In the genomic region with DNA sequence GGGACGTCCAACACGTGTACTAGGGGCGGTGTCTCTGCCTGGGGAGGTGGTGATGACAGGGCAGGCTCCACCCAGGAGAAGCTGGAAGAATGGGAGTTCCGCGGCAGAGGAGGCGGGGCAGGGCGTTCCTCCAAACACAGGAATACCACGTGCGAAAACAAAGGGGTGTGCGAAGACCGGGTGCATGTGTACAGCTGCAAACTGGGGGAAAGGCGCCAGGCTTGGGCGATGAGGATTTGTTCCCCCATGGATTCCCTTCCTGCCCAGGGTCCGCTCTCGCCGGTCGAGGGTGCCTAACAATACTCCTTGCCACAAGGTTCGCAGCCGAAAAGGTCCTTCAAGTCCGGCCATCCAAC, we compare ENCODE assay signal across 8 cellular contexts. TPM values are rescaled to one million over a fixed set of nuclear protein-coding genes. Genes with fewer than 3 reads are reported as not detected.
DNase-seq lines count a peak whose midpoint lies in the region; ATAC-seq and TF ChIP-seq lines count a peak whose summit lies in the region.

No MANE protein-coding gene starts in this region.

- peak overlapping the region in 8 of 10 donors; percentile 35 to 80 (median 72) for H3K27ac ChIP-seq in heart right ventricle
- peak overlapping the region; percentile 69 to 70 for H3K27ac ChIP-seq in uterus

- intact Hi-C loops in heart right ventricle (cut with DNase I) (loop anchor here in 5 of 10 donors (1.0 to 5.0 kb wide), 6 partner anchors 30 to 147 kb away; a partner anchor contains a TSS), posterior cingulate gyrus (cut with DNase I) (loop anchor here (2.0 to 5.0 kb wide), 2 partner anchors 30 to 382 kb away; a partner anchor contains a TSS), uterus (cut with DNase I; ENCODE audit: low total_unique reads) (loop anchor here (10.0 kb wide), 1 partner anchor 54 kb away; a partner anchor contains a TSS)

- H3K9me3 ChIP-seq in heart right ventricle (no peaks in the 10 kb centered on the region), uterus (no peaks in the 10 kb centered on the region)

- peak overlapping the region; percentile 69 to 99 (median 82) for H3K4me3 ChIP-seq in heart right ventricle
- peak overlapping the region; percentile 75 to 94 for H3K4me3 ChIP-seq in uterus

- no peak for TF ChIP-seq CTCF in heart right ventricle (IDR thresholded peaks at IDR 0.05)
- TF ChIP-seq CTCF in uterus (IDR thresholded peaks at IDR 0.05) = no peak

- DNase-seq in COLO668 (lab: John Stamatoyannopoulos, UW; ENCODE audit: unreplicated experiment) (peak; percentile 79), M059J (ENCODE audit: low read depth) (peak; percentile 83), SIG-M5 treated with dmso at 0.1 percent for 504 hours (lab: John Stamatoyannopoulos, UW; ENCODE audit: unreplicated experiment) (peak; percentile 83), heart right ventricle (peak; percentile 81 to 88), posterior cingulate gyrus (peak; percentile 24 to 93 (median 50)), uterus (peak; percentile 82)
- DNase-seq in activated naive CD8-positive, alpha-beta T cell treated with anti-CD3 and anti-CD28 coated beads, Interleukin-2, amount 50 U/mL, for 16 hours (ENCODE audit: low read depth, low spot score) = peak; percentile 11

- peak; percentile 4 for ATAC-seq in GM21786 (IDR thresholded peaks at IDR 0.05; ENCODE audit: unreplicated experiment)
- peak; percentile 78 to 92 (median 86) for ATAC-seq in heart right ventricle

- H3K36me3 ChIP-seq in heart right ventricle (peaks cover 0 to 18% (median 0%) of the 10 kb centered on the region in 9 donors), uterus (no peaks in the 10 kb centered on the region)

- peaks cover 0 to 55% (median 15%) of the 10 kb centered on the region in 9 donors for H3K4me1 ChIP-seq in heart right ventricle
- H3K4me1 ChIP-seq in uterus = no peaks in the 10 kb centered on the region

- H3K27me3 ChIP-seq in heart right ventricle (no peaks in the 10 kb centered on the region), uterus (no peaks in the 10 kb centered on the region)

- WGBS in heart right ventricle, 2 donors = 0% methylated on average over 20 of the region's 20 CpGs

- no peak for TF ChIP-seq POLR2A in uterus (IDR thresholded peaks at IDR 0.05)

RNA-seq across cellular contexts. Expression of a gene that starts 0.5 kb away (rescaled TPM):
- total RNA-seq in M059J (2014; rRNA removed; shearing (Covaris generic)) = 2.4 and 7.5 TPM in 2 replicates
- total RNA-seq in heart right ventricle (1 to 10 TPM; 3.7 to 8.1 (median 5.9) TPM), uterus (10 to 100 TPM in 1 of 4 donors, 1 to 10 TPM in 2, under 1 TPM in 1; 0.59 to 30.0 (median 5.3) TPM)
- 1 to 10 TPM; 4.1 to 4.2 TPM for polyA plus RNA-seq in heart right ventricle

RNA-seq across cellular contexts. Expression of a gene that starts 53.8 kb away (rescaled TPM):
- 20.1 and 20.4 TPM in 2 replicates for total RNA-seq in M059J (2014; rRNA removed; shearing (Covaris generic))
- 10 to 100 TPM; 10.4 to 16.0 (median 13.9) TPM for total RNA-seq in heart right ventricle
- 10 to 100 TPM; 16.7 to 18.4 TPM for polyA plus RNA-seq in heart right ventricle
- total RNA-seq in uterus = 10 to 100 TPM; 14.4 to 54.3 (median 39.3) TPM

RNA-seq across cellular contexts. Expression of a gene that starts 57.7 kb away (rescaled TPM):
- total RNA-seq in M059J (2014; rRNA removed; shearing (Covaris generic)) = 3.4 and 7.4 TPM in 2 replicates
- total RNA-seq in heart right ventricle = 1 to 10 TPM in 9 of 10 donors, under 1 TPM in 1; 0.96 to 6.6 (median 2.1) TPM
- polyA plus RNA-seq in heart right ventricle = 1 to 10 TPM; 2.3 to 8.0 TPM
- total RNA-seq in uterus = 10 to 100 TPM in 1 of 4 donors, 1 to 10 TPM in 3; 3.1 to 10.5 (median 7.4) TPM

Comparison
In these comparisons a context has a peak if more than half of its experiments do, and no peak if none do; other contexts are left out.
1. Peak in every context shown above with its lines: DNase-seq, ATAC-seq, H3K4me3 ChIP-seq and H3K27ac ChIP-seq.
2. DNase-seq: peak in every context shown above with its lines; median percentile 84 in heart right ventricle; 83 in M059J; 83 in SIG-M5 treated with dmso at 0.1 percent for 504 hours; 82 in uterus; 79 in COLO668; 50 in posterior cingulate gyrus; 11 in activated naive CD8-positive, alpha-beta T cell treated with anti-CD3 and anti-CD28 coated beads, Interleukin-2, amount 50 U/mL, for 16 hours.